In genomic region chr4:185955817-185956542, GRCh38 we compare ENCODE assay signal across 1 cellular context.
TF ChIP-seq lines count a peak whose summit lies in the region.

No MANE protein-coding gene starts in this region.

TF ChIP-seq in GM23338, 12 proteins besides CTCF, POLR2A, EP300 and RAD21 (continued from another document):
- no peak for TF ChIP-seq ZNF462 (CRISPR knock-in tag; IDR thresholded peaks at IDR 0.05)
- TF ChIP-seq EZH2 (IDR thresholded peaks at IDR 0.05; ENCODE audit: low read depth, unreplicated experiment), result no peak
- no peak for TF ChIP-seq JUNB (IDR thresholded peaks at IDR 0.05; ENCODE audit: unreplicated experiment)
- TF ChIP-seq ZNF114 (CRISPR knock-in tag; IDR thresholded peaks at IDR 0.05), result no peak
- no peak for TF ChIP-seq REST (IDR thresholded peaks at IDR 0.05; ENCODE audit: unreplicated experiment)
